In the genomic region with DNA sequence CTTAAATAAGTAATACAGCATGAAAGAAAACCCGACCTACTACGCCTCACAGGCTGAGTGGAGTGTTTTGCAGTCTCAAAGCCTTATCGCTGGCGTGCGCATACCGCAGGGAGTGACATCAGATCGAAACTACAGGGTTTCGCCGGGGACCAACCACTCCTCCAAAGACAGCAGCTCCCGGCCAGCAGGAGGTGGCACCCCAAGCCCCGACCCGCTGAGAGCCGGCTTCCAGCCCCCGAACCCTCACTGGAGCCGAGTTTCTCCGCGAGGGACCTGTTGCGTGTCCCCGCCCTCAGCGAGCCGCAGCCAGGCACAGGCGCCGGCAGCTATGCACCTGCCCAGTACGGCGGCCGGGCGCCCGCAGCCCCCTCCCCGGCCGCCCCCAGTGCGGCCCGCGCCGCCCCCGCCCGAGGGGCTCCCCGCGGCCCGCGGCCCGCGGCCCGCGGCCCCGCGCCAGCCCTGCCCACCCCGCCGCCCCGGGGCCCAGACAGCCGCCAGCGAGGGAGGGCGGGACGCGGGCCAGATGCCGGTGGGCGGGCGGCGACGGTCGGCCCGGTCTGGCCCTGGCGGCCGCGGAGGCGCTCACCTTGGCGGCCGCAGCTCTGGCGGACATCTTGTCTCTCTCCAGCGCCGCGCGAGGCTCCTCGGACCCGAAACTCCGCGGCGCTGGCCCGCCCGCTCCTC, we compare ENCODE assay signal across 1 cellular context.
TF ChIP-seq lines count a peak whose summit lies in the region.

No MANE protein-coding gene starts in this region.

TF ChIP-seq in HEK293, 187 proteins besides CTCF, POLR2A, EP300 and RAD21 (continued from another document):
- TF ChIP-seq, protein P1, sequence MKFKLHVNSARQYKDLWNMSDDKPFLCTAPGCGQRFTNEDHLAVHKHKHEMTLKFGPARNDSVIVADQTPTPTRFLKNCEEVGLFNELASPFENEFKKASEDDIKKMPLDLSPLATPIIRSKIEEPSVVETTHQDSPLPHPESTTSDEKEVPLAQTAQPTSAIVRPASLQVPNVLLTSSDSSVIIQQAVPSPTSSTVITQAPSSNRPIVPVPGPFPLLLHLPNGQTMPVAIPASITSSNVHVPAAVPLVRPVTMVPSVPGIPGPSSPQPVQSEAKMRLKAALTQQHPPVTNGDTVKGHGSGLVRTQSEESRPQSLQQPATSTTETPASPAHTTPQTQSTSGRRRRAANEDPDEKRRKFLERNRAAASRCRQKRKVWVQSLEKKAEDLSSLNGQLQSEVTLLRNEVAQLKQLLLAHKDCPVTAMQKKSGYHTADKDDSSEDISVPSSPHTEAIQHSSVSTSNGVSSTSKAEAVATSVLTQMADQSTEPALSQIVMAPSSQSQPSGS (tag by site-specific recombination; IDR thresholded peaks at IDR 0.05; ENCODE audit: low read depth), result no peak
- TF ChIP-seq MEIS1 (CRISPR knock-in tag; IDR thresholded peaks at IDR 0.05; ENCODE audit: borderline replicate concordance), result no peak
